8 cellular contexts compared by ENCODE assay signal in genomic region chr10:14602807-14603538, GRCh38.
DNase-seq lines count a peak whose midpoint lies in the region; ATAC-seq, FAIRE-seq and TF ChIP-seq lines count a peak whose summit lies in the region.

No MANE protein-coding gene starts in this region.

- H3K27ac ChIP-seq in A549 (peak overlapping the region; percentile 88 to 99), HUES6 (ENCODE audit: low read depth, low read length) (no peak overlapping the region), mammary epithelial cell (ENCODE audit: insufficient read depth, low read depth, low read length) (no peak overlapping the region)

- peaks cover 6% of the 10 kb centered on the region for H3K36me3 Mint-ChIP-seq in mesothelial cell of epicardium

- peaks cover 28% of the 10 kb centered on the region for H3K27me3 ChIP-seq in HUES6 (ENCODE audit: control insufficient read depth, insufficient read depth, low read length)
- H3K27me3 ChIP-seq in mammary epithelial cell (ENCODE audit: insufficient read depth, low read length), result no peaks in the 10 kb centered on the region

- WGBS in A549 (ENCODE audit: missing lambda C conversion rate), result 4% methylated on average over 9 of the region's 9 CpGs
- WGBS in mammary epithelial cell (ENCODE audit: low coverage, missing lambda C conversion rate), result 58% methylated on average over 9 of the region's 9 CpGs

- CTCF ChIA-PET in A549 (lab: Yijun Ruan, JAX), result no interaction called here
- CTCF ChIA-PET in mammary epithelial cell (lab: Charles Lee; ENCODE audit: low non-redundant PET), result no interaction called here

- TF ChIP-seq CTCF in A549 (IDR thresholded peaks at IDR 0.05), result no peak
- no peak for TF ChIP-seq CTCF in mammary epithelial cell (conservative IDR thresholded peaks at IDR 0.05 in 1 of 2, IDR thresholded peaks at IDR 0.05 in 1 of 2; ENCODE audit: extremely low read depth in 1 of 2, insufficient read depth in 1 of 2, low read depth in 1 of 2, low read length in 2 of 2)
- TF ChIP-seq CTCF in mesothelial cell of epicardium (IDR thresholded peaks at IDR 0.05; ENCODE audit: unreplicated experiment), result no peak

- peak overlapping the region; percentile 87 for H3K4me3 Mint-ChIP-seq in mesothelial cell of epicardium

- H2AFZ ChIP-seq in mammary epithelial cell (ENCODE audit: low read depth, low read length), result peak overlapping the region; percentile 74

- FAIRE-seq in A549 (lab: Jason Lieb, UNC), result no peak

- H3K27ac Mint-ChIP-seq in mesothelial cell of epicardium, result peak overlapping the region; percentile 82

- no peak for TF ChIP-seq POLR2A in A549 (IDR thresholded peaks at IDR 0.05; ENCODE audit: low read length)

- peak overlapping the region; percentile 98 for H3K4me3 ChIP-seq in A549
- peak overlapping the region; percentile 97 for H3K4me3 ChIP-seq in HUES6 (ENCODE audit: low read depth, low read length)
- H3K4me3 ChIP-seq in mammary epithelial cell (replicated peaks in 1 of 3; ENCODE audit: insufficient read depth in 1 of 3, low read depth in 2 of 3, low read length in 3 of 3), result peak overlapping the region; percentile 47 to 61 (median 47)

- intact Hi-C loops in mammary epithelial cell (cut with micrococcal nuclease), result loop anchor here (10.0 kb wide), 1 partner anchor 482 kb away; the partner anchor contains the start of gene ACBD7

- no peak for TF ChIP-seq EP300 in A549 (IDR thresholded peaks at IDR 0.05)

- ATAC-seq in A549 (no peak), GM19397 (IDR thresholded peaks at IDR 0.05; ENCODE audit: unreplicated experiment) (no peak), HG02938 (IDR thresholded peaks at IDR 0.05; ENCODE audit: unreplicated experiment) (no peak), HG03565 (IDR thresholded peaks at IDR 0.05; ENCODE audit: unreplicated experiment) (no peak)

- in situ Hi-C loops in mammary epithelial cell (cut with MboI; ENCODE audit: low sequenced_read_pairs in 2 of 2), result no loop called here

- no peaks in the 10 kb centered on the region for H3K79me2 ChIP-seq in mammary epithelial cell (ENCODE audit: insufficient read depth, low read length)

- H3K4me1 Mint-ChIP-seq in mesothelial cell of epicardium, result peaks cover 23% of the 10 kb centered on the region

- H3K4me2 ChIP-seq in A549 (peak overlapping the region; percentile 97), mammary epithelial cell (ENCODE audit: insufficient read depth, low read depth, low read length) (peak overlapping the region; percentile 93)

- peak overlapping the region; percentile 63 for H3K9ac ChIP-seq in HUES6 (ENCODE audit: low read length)
- peak overlapping the region; percentile 58 for H3K9ac ChIP-seq in mammary epithelial cell (ENCODE audit: insufficient read depth, low read length)

- H3K4me1 ChIP-seq in A549, result peaks cover 47% of the 10 kb centered on the region
- H3K4me1 ChIP-seq in HUES6 (ENCODE audit: control insufficient read depth, insufficient read depth, low read length), result peaks cover 22% of the 10 kb centered on the region
- H3K4me1 ChIP-seq in mammary epithelial cell (ENCODE audit: insufficient read depth, low read length), result peaks cover 11% of the 10 kb centered on the region

- DNase-seq in A549 (ENCODE audit: low read depth in 1 of 2, low spot score in 1 of 2) (no peak), mammary epithelial cell (peak; percentile 14), mesothelial cell of epicardium (ENCODE audit: low spot score in 2 of 2, unreplicated experiment in 2 of 2) (peak in 1 of 2 experiments; percentile 34), mesenteric fat pad (ENCODE audit: low spot score) (no peak)

- H3K9me3 ChIP-seq in A549 (no peaks in the 10 kb centered on the region), HUES6 (ENCODE audit: control insufficient read depth, insufficient read depth, low read depth, low read length) (no peaks in the 10 kb centered on the region), mammary epithelial cell (replicated peaks; ENCODE audit: insufficient read depth, low read length) (no peaks in the 10 kb centered on the region)

- H3K27me3 Mint-ChIP-seq in mesothelial cell of epicardium (ENCODE audit: low read depth), result peaks cover 19% of the 10 kb centered on the region

- dilution Hi-C loops in mammary epithelial cell (cut with HindIII; ENCODE audit: low sequenced_read_pairs), result no loop called here

- H3K9me3 Mint-ChIP-seq in mesothelial cell of epicardium, result no peaks in the 10 kb centered on the region

- no peak for TF ChIP-seq RAD21 in A549 (conservative IDR thresholded peaks at IDR 0.05 in 1 of 2, IDR thresholded peaks at IDR 0.05 in 1 of 2)

- POLR2A ChIA-PET in A549 (lab: Yijun Ruan, JAX), result no interaction called here

- no peaks in the 10 kb centered on the region for H4K20me1 ChIP-seq in mammary epithelial cell (ENCODE audit: insufficient read depth, low read length)

- BruUV-seq in mammary epithelial cell (replicated peaks; lab: Mats Ljungman, UMichigan), result TSS peak; percentile 43

- H3K36me3 ChIP-seq in HUES6 (ENCODE audit: control insufficient read depth, insufficient read depth, low read length) (peaks cover 13% of the 10 kb centered on the region), mammary epithelial cell (ENCODE audit: insufficient read depth, low read length) (no peaks in the 10 kb centered on the region)

TF ChIP-seq in A549, 52 proteins besides CTCF, POLR2A, EP300 and RAD21:
- no peak for TF ChIP-seq E2F6 (IDR thresholded peaks at IDR 0.05; ENCODE audit: borderline replicate concordance, low read depth)
- TF ChIP-seq CEBPB (IDR thresholded peaks at IDR 0.05), result no peak
- TF ChIP-seq HOXA7 (CRISPR knock-in tag; IDR thresholded peaks at IDR 0.05), result no peak
- no peak for TF ChIP-seq GATA3 (IDR thresholded peaks at IDR 0.05; ENCODE audit: borderline replicate concordance)
- TF ChIP-seq KDM1A (IDR thresholded peaks at IDR 0.05; ENCODE audit: low read depth), result no peak
- no peak for TF ChIP-seq SMC3 (IDR thresholded peaks at IDR 0.05)
- TF ChIP-seq REST (IDR thresholded peaks at IDR 0.05), result no peak
- TF ChIP-seq CBX2 (IDR thresholded peaks at IDR 0.05; ENCODE audit: borderline replicate concordance, low read depth), result no peak
- TF ChIP-seq RFX5 (IDR thresholded peaks at IDR 0.05), result no peak
- no peak for TF ChIP-seq HDAC2 (IDR thresholded peaks at IDR 0.05)
- TF ChIP-seq RNF2 (IDR thresholded peaks at IDR 0.05; ENCODE audit: borderline replicate concordance, low read depth), result no peak
- TF ChIP-seq POLR2AphosphoS2 (conservative IDR thresholded peaks at IDR 0.05; ENCODE audit: low read length), result no peak
- no peak for TF ChIP-seq NFE2L2 (conservative IDR thresholded peaks at IDR 0.05; ENCODE audit: low read length)
- TF ChIP-seq FOSL2 (IDR thresholded peaks at IDR 0.05), result no peak
- TF ChIP-seq FOSL2 (CRISPR knock-in tag; IDR thresholded peaks at IDR 0.05), result no peak
- TF ChIP-seq BCL3 (IDR thresholded peaks at IDR 0.05), result no peak

Comparison
In these comparisons a context has a peak if more than half of its experiments do, and no peak if none do; other contexts are left out.
1. H3K27ac ChIP-seq: peak in A549 (2 of 2); none in HUES6 (single experiment) and mammary epithelial cell (single experiment).
2. H3K4me3 ChIP-seq: peak in every context shown above with its lines; median percentile 98 in A549; 97 in HUES6; 47 in mammary epithelial cell.